In genomic region chr19:36973021-36973843, GRCh38 we compare ENCODE assay signal across 9 cellular contexts. TPM values are rescaled to one million over a fixed set of nuclear protein-coding genes. Genes with fewer than 3 reads are reported as not detected.
DNase-seq lines count a peak whose midpoint lies in the region; ATAC-seq, FAIRE-seq and TF ChIP-seq lines count a peak whose summit lies in the region.
"Had no signal": no experiment of that assay in that cellular context is flagged by ENCODE, and none has a peak within 500 bp of the region (broad histone marks: within the 10 kb centered on the region; RNA-seq: fewer than 3 reads in every experiment).

No MANE protein-coding gene starts in this region.

- H3K36me3 ChIP-seq in adrenal gland (replicated peaks in 1 of 2) (peaks cover 0 to 3% of the 10 kb centered on the region in 2 donors), heart right ventricle (peaks cover 0 to 20% (median 5%) of the 10 kb centered on the region in 9 donors)

- 0 to 2% (median 1%) methylated on average over 29 to 56 of the region's 56 CpGs for WGBS in adrenal gland, 4 donors
- WGBS in heart right ventricle, 2 donors: 1% methylated on average over 56 of the region's 56 CpGs

- intact Hi-C loops in adrenal gland (cut with DNase I) (no loop called here), heart right ventricle (cut with DNase I) (loop anchor here in 6 of 10 donors (5.0 to 10.0 kb wide), 7 partner anchors 102 to 579 kb away; partner anchors contain the start of genes ZNF383 (in 5 of the 6), ZNF420 (in 2 of the 6), ZNF569 (in 1 of the 6) and ZNF570 (in 1 of the 6))

- no peak for TF ChIP-seq POLR2A in adrenal gland (IDR thresholded peaks at IDR 0.05)

- no peaks in the 10 kb centered on the region for H3K27me3 ChIP-seq in adrenal gland
- H3K27me3 ChIP-seq in heart right ventricle: no peaks in the 10 kb centered on the region

- peak; percentile 76 for DNase-seq in D721Med (ENCODE audit: insufficient read length, low spot score)
- DNase-seq in SKM-1 (lab: John Stamatoyannopoulos, UW; ENCODE audit: unreplicated experiment): peak; percentile 86
- peak; percentile 86 to 93 (median 88) for DNase-seq in adrenal gland
- peak; percentile 89 for DNase-seq in heart right ventricle
- DNase-seq in renal cortical epithelial cell (ENCODE audit: low read depth): peak; percentile 45
- DNase-seq in urothelium cell line (ENCODE audit: low spot score): peak; percentile 78
- no peak for DNase-seq in NCI-H226

- ATAC-seq in HG02642 (IDR thresholded peaks at IDR 0.05; ENCODE audit: poor library complexity, unreplicated experiment) (peak; percentile 90), heart right ventricle (peak; percentile 97 to 100 (median 100))

- H3K9me3 ChIP-seq in adrenal gland (replicated peaks in 1 of 3) (no peaks in the 10 kb centered on the region), heart right ventricle (peaks cover 0 to 40% (median 0%) of the 10 kb centered on the region in 11 donors)

- peak overlapping the region in 3 of 5 donors; percentile 22 to 77 (median 72) for H3K27ac ChIP-seq in adrenal gland
- peak overlapping the region; percentile 59 to 91 (median 74) for H3K27ac ChIP-seq in heart right ventricle
- H3K27ac ChIP-seq: KMS-11 had no signal

- H3K4me1 ChIP-seq in adrenal gland (replicated peaks in 1 of 2) (peaks cover 6 to 8% of the 10 kb centered on the region in 2 donors), heart right ventricle (peaks cover 5 to 19% (median 14%) of the 10 kb centered on the region in 9 donors)

- H3K4me3 ChIP-seq in adrenal gland: peak overlapping the region in 3 of 4 donors; percentile 37 to 73 (median 48)
- H3K4me3 ChIP-seq in heart right ventricle: peak overlapping the region; percentile 48 to 92 (median 74)

- FAIRE-seq in D721Med (lab: Jason Lieb, UNC) (no peak), urothelium cell line (lab: Jason Lieb, UNC) (no peak)

- peak; percentile 57 for TF ChIP-seq CTCF in D721Med (IDR thresholded peaks at IDR 0.05; ENCODE audit: insufficient read depth, missing control alignments)
- TF ChIP-seq CTCF in adrenal gland (IDR thresholded peaks at IDR 0.05): peak; percentile 86 to 100 (median 95)
- TF ChIP-seq CTCF in heart right ventricle (IDR thresholded peaks at IDR 0.05): peak; percentile 74 to 98 (median 94)

RNA-seq across cellular contexts. Expression of gene ZNF568, which starts 57.1 kb away (rescaled TPM):
- total RNA-seq in adrenal gland: 10 to 100 TPM in 7 of 8 donors, 1 to 10 TPM in 1; 8.3 to 23.8 (median 17.4) TPM
- polyA plus RNA-seq in adrenal gland: 10 to 100 TPM in 1 of 3 donors, 1 to 10 TPM in 2; 4.5 to 12.5 (median 7.4) TPM
- total RNA-seq in heart right ventricle: 10 to 100 TPM in 3 of 10 donors, 1 to 10 TPM in 7; 6.9 to 11.5 (median 9.1) TPM
- polyA plus RNA-seq in heart right ventricle: 1 to 10 TPM; 2.7 to 4.3 TPM
- total RNA-seq in renal cortical epithelial cell: 4.2 and 14.4 TPM in 2 replicates

RNA-seq across cellular contexts. Expression of gene ZNF829, which starts 57.1 kb away (rescaled TPM):
- total RNA-seq in adrenal gland (1 to 10 TPM; 3.3 to 4.8 (median 4.2) TPM), heart right ventricle (1 to 10 TPM; 1.4 to 4.1 (median 2.8) TPM), renal cortical epithelial cell (3.8 and 4.0 TPM in 2 replicates)
- polyA plus RNA-seq in adrenal gland (1 to 10 TPM in 1 of 3 donors, under 1 TPM in 2; 0.64 to 4.3 (median 0.97) TPM), heart right ventricle (1 to 10 TPM in 1 of 2 donors, under 1 TPM in 1; 0.78 to 1.0 TPM)

Comparison
In these comparisons a context has a peak if more than half of its experiments do, and no peak if none do; other contexts are left out.
1. intact Hi-C loops: an anchor here in heart right ventricle (5.0 to 10.0 kb wide); none called in adrenal gland.